ENCODE assay signal across 28 cellular contexts in the genomic region with DNA sequence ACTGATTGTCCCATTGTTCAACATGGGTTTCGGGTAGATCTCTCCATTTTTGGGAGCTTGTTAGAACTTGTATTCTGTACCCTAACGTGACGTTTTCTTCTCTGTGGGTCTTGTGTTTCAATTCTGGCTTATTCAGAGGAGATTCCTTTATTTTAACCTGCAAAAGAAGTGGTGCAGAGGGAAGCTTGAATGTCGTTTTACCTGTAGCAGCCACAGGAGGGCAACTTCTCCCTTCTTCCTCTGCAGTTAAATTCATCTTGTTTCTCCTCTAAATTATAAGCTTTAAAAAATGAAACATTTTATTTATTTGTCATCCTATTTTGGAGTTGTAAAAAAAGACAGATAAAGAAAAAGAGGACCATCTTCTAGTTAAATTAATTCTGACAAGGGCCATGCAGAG. TPM values are rescaled to one million over a fixed set of nuclear protein-coding genes. Genes with fewer than 3 reads are reported as not detected.
A peak's percentile ranks its signal among the peaks of the same experiment; 100 is the strongest.
DNase-seq lines count a peak whose midpoint lies in the region; TF ChIP-seq lines count a peak whose summit lies in the region.
"Had no signal": no experiment of that assay in that cellular context is flagged by ENCODE, and none has a peak within 500 bp of the region (broad histone marks: within the 10 kb centered on the region; RNA-seq: fewer than 3 reads in every experiment).

No MANE protein-coding gene starts in this region.

- in situ Hi-C loops in mammary epithelial cell (cut with MboI; ENCODE audit: low sequenced_read_pairs in 2 of 2), result no loop called here

- no peak for TF ChIP-seq POLR2A in breast epithelium (IDR thresholded peaks at IDR 0.05)

- no TSS peak for BruUV-seq in mammary epithelial cell (replicated peaks; lab: Mats Ljungman, UMichigan)

- H3K4me2 ChIP-seq in mammary epithelial cell (ENCODE audit: insufficient read depth, low read depth, low read length), result no peak overlapping the region
- H3K4me2 ChIP-seq in OCI-LY3 (ENCODE audit: low read length), result no peak overlapping the region

- H3K9me3 ChIP-seq in mammary epithelial cell (replicated peaks; ENCODE audit: insufficient read depth, low read length) (no peaks in the 10 kb centered on the region), breast epithelium (no peaks in the 10 kb centered on the region), OCI-LY3 (ENCODE audit: insufficient read depth, low read length) (no peaks in the 10 kb centered on the region)
- H3K9me3 ChIP-seq: stomach had no signal

- H3K4me3 ChIP-seq in mammary epithelial cell (replicated peaks in 1 of 3; ENCODE audit: insufficient read depth in 1 of 3, low read depth in 2 of 3, low read length in 3 of 3) (no peak overlapping the region), breast epithelium (no peak overlapping the region), OCI-LY3 (ENCODE audit: low read length) (no peak overlapping the region), epithelial cell of proximal tubule (ENCODE audit: low read depth, low read length) (no peak overlapping the region), foreskin fibroblast (ENCODE audit: low read depth in 1 of 2, low read length in 2 of 2) (no peak overlapping the region)
- H3K4me3 ChIP-seq: skin epidermis, stomach had no signal

- dilution Hi-C loops in mammary epithelial cell (cut with HindIII; ENCODE audit: low sequenced_read_pairs), result loop anchor here (5.0 kb wide), 1 partner anchor 48 kb away; no protein-coding TSS in a partner anchor

- WGBS in mammary epithelial cell (ENCODE audit: low coverage, missing lambda C conversion rate), result 9% methylated on average over 4 of the region's 4 CpGs

- H3K27me3 ChIP-seq in mammary epithelial cell (ENCODE audit: insufficient read depth, low read length) (peaks cover 2% of the 10 kb centered on the region), breast epithelium (no peaks in the 10 kb centered on the region), OCI-LY3 (ENCODE audit: low read depth, low read length) (peaks cover 47% of the 10 kb centered on the region)
- H3K27me3 ChIP-seq: brain microvascular endothelial cell, stomach had no signal

- no peak overlapping the region for H2AFZ ChIP-seq in mammary epithelial cell (ENCODE audit: low read depth, low read length)
- H2AFZ ChIP-seq in OCI-LY3 (ENCODE audit: low read depth, low read length), result no peak overlapping the region

- H3K4me1 ChIP-seq in mammary epithelial cell (ENCODE audit: insufficient read depth, low read length) (no peaks in the 10 kb centered on the region), breast epithelium (no peaks in the 10 kb centered on the region), OCI-LY3 (ENCODE audit: low read length) (peaks cover 18% of the 10 kb centered on the region)
- H3K4me1 ChIP-seq: stomach had no signal

- H3K9ac ChIP-seq in mammary epithelial cell (ENCODE audit: insufficient read depth, low read length), result no peak overlapping the region
- no peak overlapping the region for H3K9ac ChIP-seq in OCI-LY3 (ENCODE audit: low read length)

- no peak overlapping the region for H3K27ac ChIP-seq in mammary epithelial cell (ENCODE audit: insufficient read depth, low read depth, low read length)
- H3K27ac ChIP-seq in breast epithelium, result no peak overlapping the region
- H3K27ac ChIP-seq in OCI-LY3 (ENCODE audit: low read length), result no peak overlapping the region
- H3K27ac ChIP-seq: brain microvascular endothelial cell, skin epidermis, stomach had no signal

- CTCF ChIA-PET in mammary epithelial cell (lab: Charles Lee; ENCODE audit: low non-redundant PET), result no interaction called here

- no peaks in the 10 kb centered on the region for H4K20me1 ChIP-seq in mammary epithelial cell (ENCODE audit: insufficient read depth, low read length)
- H4K20me1 ChIP-seq in OCI-LY3 (ENCODE audit: insufficient read depth, low read length), result no peaks in the 10 kb centered on the region; the same call in 1 of the 2 replicates

- no peaks in the 10 kb centered on the region for H3K36me3 ChIP-seq in mammary epithelial cell (ENCODE audit: insufficient read depth, low read length)
- H3K36me3 ChIP-seq in breast epithelium, result no peaks in the 10 kb centered on the region
- H3K36me3 ChIP-seq in OCI-LY3 (replicated peaks; ENCODE audit: low read depth, low read length), result no peaks in the 10 kb centered on the region
- H3K36me3 ChIP-seq: brain microvascular endothelial cell, stomach had no signal

- peak; percentile 12 to 15 for TF ChIP-seq CTCF in mammary epithelial cell (conservative IDR thresholded peaks at IDR 0.05 in 1 of 2, IDR thresholded peaks at IDR 0.05 in 1 of 2; ENCODE audit: extremely low read depth in 1 of 2, insufficient read depth in 1 of 2, low read depth in 1 of 2, low read length in 2 of 2)
- TF ChIP-seq CTCF in breast epithelium (IDR thresholded peaks at IDR 0.05), result no peak
- TF ChIP-seq CTCF in OCI-LY3 (IDR thresholded peaks at IDR 0.05; ENCODE audit: low read depth, low read length), result peak; percentile 66
- TF ChIP-seq CTCF in epithelial cell of proximal tubule (conservative IDR thresholded peaks at IDR 0.05; ENCODE audit: low read depth, low read length), result peak; percentile 61
- TF ChIP-seq CTCF in foreskin fibroblast (IDR thresholded peaks at IDR 0.05; ENCODE audit: low read depth, low read length), result no peak

- DNase-seq in mammary epithelial cell, result no peak
- DNase-seq in breast epithelium (ENCODE audit: low spot score in 2 of 2), result no peak
- DNase-seq in epithelial cell of proximal tubule (ENCODE audit: low read depth), result no peak
- no peak for DNase-seq in NCI-H2107 treated with DMSO at 0.1 percent for 48 hours (lab: John Stamatoyannopoulos, UW; ENCODE audit: unreplicated experiment)
- no peak for DNase-seq in stimulated activated CD4-positive, alpha-beta T cell treated with anti-CD3 and anti-CD28 coated beads, Interleukin-1b, Interleukin-23, amount 100 ng/mL, for 48 hours
- DNase-seq in foreskin fibroblast, result no peak
- DNase-seq in NCI-H524 (lab: John Stamatoyannopoulos, UW), result no peak
- DNase-seq: activated CD4-positive, alpha-beta T cell treated with anti-CD3 and anti-CD28 coated beads, Interleukin-2, amount 50 U/mL, for 1 hour; activated CD8-positive, alpha-beta memory T cell treated with anti-CD3 and anti-CD28 coated beads, Interleukin-2, amount 50 U/mL, for 4 hours; activated effector memory CD4-positive, alpha-beta T cell treated with Interleukin-2 at 50 U/mL for 16 hours; brain microvascular endothelial cell; cortex of kidney; GF-D8; left cardiac atrium; natural killer cell; NCI-H146; NCI-H774; stimulated activated CD4-positive, alpha-beta T cell treated with anti-CD3 and anti-CD28 coated beads, Interleukin-4, amount 100 ng/mL, for 24 hours; stomach; trophoblast cell had no signal

- H3K79me2 ChIP-seq in mammary epithelial cell (ENCODE audit: insufficient read depth, low read length) (no peaks in the 10 kb centered on the region), OCI-LY3 (ENCODE audit: low read length) (no peaks in the 10 kb centered on the region)

- intact Hi-C loops in mammary epithelial cell (cut with micrococcal nuclease) (no loop called here), breast epithelium (cut with DNase I; ENCODE audit: low total_unique reads) (no loop called here)

RNA-seq across cellular contexts. Expression of a gene that starts 13.7 kb away (rescaled TPM):
- total RNA-seq in mammary epithelial cell (not detected), breast epithelium (under 1 TPM; 0.15 to 0.48 (median 0.33) TPM), epithelial cell of proximal tubule (not detected in 2 replicates)
- not detected for polyA plus RNA-seq in mammary epithelial cell
- polyA minus RNA-seq in mammary epithelial cell, result not detected
- total RNA-seq: HT1080, LHCN-M2, RPMI7951 had no signal
- polyA plus RNA-seq: BJ had no signal

RNA-seq across cellular contexts. Expression of a gene that starts 41.1 kb away (rescaled TPM):
- total RNA-seq in mammary epithelial cell (not detected), breast epithelium (10 to 100 TPM in 1 of 3 donors, 1 to 10 TPM in 2; 2.0 to 15.5 (median 2.3) TPM), epithelial cell of proximal tubule (6.7 and 11.3 TPM in 2 replicates)
- not detected for polyA plus RNA-seq in mammary epithelial cell
- not detected for polyA minus RNA-seq in mammary epithelial cell
- total RNA-seq: frontal cortex, HT1080, LHCN-M2, RPMI7951 had no signal
- polyA plus RNA-seq: BJ had no signal

RNA-seq across cellular contexts. Expression of a gene that starts 43.9 kb away (rescaled TPM):
- not detected for total RNA-seq in mammary epithelial cell
- polyA plus RNA-seq in mammary epithelial cell, result not detected
- not detected for polyA minus RNA-seq in mammary epithelial cell
- total RNA-seq in breast epithelium, result not detected
- total RNA-seq in epithelial cell of proximal tubule, result not detected in 2 replicates
- total RNA-seq: frontal cortex, HT1080, left cardiac atrium, LHCN-M2, natural killer cell, posterior vena cava, RPMI7951, stomach had no signal
- polyA plus RNA-seq: BJ, stomach had no signal

Comparison
In these comparisons a context has a peak if more than half of its experiments do, and no peak if none do; other contexts are left out.
1. CTCF ChIP-seq: peak in mammary epithelial cell (2 of 2), OCI-LY3 (single experiment) and epithelial cell of proximal tubule (single experiment); none in breast epithelium (0 of 3) and foreskin fibroblast (single experiment).